In the genomic region with DNA sequence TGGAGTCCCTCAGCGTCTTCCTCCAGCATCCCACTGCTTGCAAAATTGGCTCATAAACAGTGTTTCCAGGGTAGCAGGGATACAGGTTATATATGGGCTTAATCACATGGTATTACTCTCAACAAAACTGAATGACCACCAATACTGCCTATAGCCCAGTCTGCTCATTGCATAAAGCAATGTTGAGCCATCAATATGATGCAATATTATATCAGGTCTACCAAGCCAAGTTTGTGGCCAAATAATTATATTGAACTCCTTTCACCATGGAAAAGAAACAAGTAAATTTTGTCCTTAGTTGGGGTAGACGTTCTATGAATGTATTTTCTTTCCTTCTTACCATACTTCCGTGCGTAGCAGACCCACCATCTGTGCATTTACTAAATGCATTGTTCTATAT, we compare ENCODE assay signal across 27 cellular contexts.
"Had no signal": no experiment of that assay in that cellular context is flagged by ENCODE, and none has a peak within 500 bp of the region (broad histone marks: within the 10 kb centered on the region; RNA-seq: fewer than 3 reads in every experiment).

No MANE protein-coding gene starts in this region.

- DNase-seq: colonic mucosa; cortex of kidney; effector CD8-positive, alpha-beta T cell; effector memory CD8-positive, alpha-beta T cell; endodermal cell; erythroblast; esophagus squamous epithelium; foreskin keratinocyte; heart left ventricle; hypothalamus; immature natural killer cell; islet precursor cell; kidney; kidney glomerular epithelial cell; left colon; left ventricle myocardium inferior; lower lobe of right lung; mesenchymal stem cell; mucosa of descending colon; naive B cell had no signal

- H3K4me3 ChIP-seq: colonic mucosa, esophagus squamous epithelium, gastroesophageal sphincter, heart left ventricle, hepatocyte, left ventricle myocardium inferior, lower lobe of right lung, mucosa of descending colon had no signal

- H3K9me3 ChIP-seq: colonic mucosa, esophagus squamous epithelium, gastroesophageal sphincter, heart left ventricle, lower lobe of right lung, mucosa of descending colon had no signal

- H3K4me2 ChIP-seq: hepatocyte had no signal

- H3K36me3 ChIP-seq: colonic mucosa, esophagus squamous epithelium, gastroesophageal sphincter, heart left ventricle, left ventricle myocardium inferior, lower lobe of right lung had no signal

- ATAC-seq: effector memory CD8-positive, alpha-beta T cell; esophagus mucosa; foreskin keratinocyte; gastroesophageal sphincter; heart left ventricle; left colon; left lobe of liver; lower lobe of right lung; mucosa of descending colon had no signal

- H3K4me1 ChIP-seq: colonic mucosa, gastroesophageal sphincter, heart left ventricle, left ventricle myocardium inferior, lower lobe of right lung had no signal

- H3K27ac ChIP-seq: colonic mucosa, epithelial cell of prostate, esophagus squamous epithelium, foreskin keratinocyte, gastroesophageal sphincter, heart left ventricle, hepatocyte, left ventricle myocardium inferior, lower lobe of right lung had no signal

- H2AFZ ChIP-seq: hepatocyte had no signal

- H3K27me3 ChIP-seq: colonic mucosa, esophagus squamous epithelium, foreskin keratinocyte, gastroesophageal sphincter, heart left ventricle, hepatocyte had no signal

- H3K79me2 ChIP-seq: hepatocyte had no signal

- FAIRE-seq: endometrium, frontal cortex, kidney had no signal
